ENCODE assay signal across 9 cellular contexts in genomic region chr7:108181073-108181985, GRCh38. TPM values are rescaled to one million over a fixed set of nuclear protein-coding genes. Genes with fewer than 3 reads are reported as not detected.
DNase-seq lines count a peak whose midpoint lies in the region; ATAC-seq and TF ChIP-seq lines count a peak whose summit lies in the region.
"Had no signal": no experiment of that assay in that cellular context is flagged by ENCODE, and none has a peak within 500 bp of the region (broad histone marks: within the 10 kb centered on the region; RNA-seq: fewer than 3 reads in every experiment).

No MANE protein-coding gene starts in this region.

- no peak overlapping the region for H3K4me3 Mint-ChIP-seq in HFFc6
- H3K4me3 Mint-ChIP-seq: T-helper 1 cell treated with Interleukin-12 subunit alpha and Interleukin-12 subunit beta and Interleukin-4 antibody, amounts not matched to agents 30 μg/mL and 1 μg/mL, for 36 hours had no signal

- peak overlapping the region; percentile 34 for H3K4me3 ChIP-seq in iPS-18a (ENCODE audit: low read length)

- H3K9ac ChIP-seq in iPS-18a (ENCODE audit: low read length), result peak overlapping the region; percentile 23

- no peaks in the 10 kb centered on the region for H3K36me3 ChIP-seq in iPS-18a (ENCODE audit: control insufficient read depth, low read depth, low read length)

- no peaks in the 10 kb centered on the region for H3K27me3 ChIP-seq in iPS-18a (ENCODE audit: control insufficient read depth, insufficient read depth, low read length)

- H3K4me1 Mint-ChIP-seq in HFFc6 (ENCODE audit: low read depth), result no peaks in the 10 kb centered on the region; the same call in 1 of the 2 replicates

- peak; percentile 95 for TF ChIP-seq CTCF in HFFc6 (IDR thresholded peaks at IDR 0.05)

- H3K4me1 ChIP-seq in iPS-18a (ENCODE audit: control insufficient read depth, low read depth, low read length), result peaks cover 18% of the 10 kb centered on the region

- DNase-seq in DMS53 treated with DMSO at 0.1 percent for 48 hours (lab: John Stamatoyannopoulos, UW; ENCODE audit: unreplicated experiment) (peak; percentile 60), HFFc6 (peak; percentile 34), NCI-H2171 treated with DMSO at 0.1 percent for 48 hours (lab: John Stamatoyannopoulos, UW) (peak; percentile 80), astrocyte of the hippocampus (ENCODE audit: low read depth, low spot score) (peak; percentile 79), superior temporal gyrus (ENCODE audit: extremely low spot score) (peak; percentile 92), posterior vena cava (ENCODE audit: low spot score) (no peak)

- H3K9me3 Mint-ChIP-seq in HFFc6, result no peaks in the 10 kb centered on the region
- H3K9me3 Mint-ChIP-seq: T-helper 1 cell treated with Interleukin-12 subunit alpha and Interleukin-12 subunit beta and Interleukin-4 antibody, amounts not matched to agents 30 μg/mL and 1 μg/mL, for 36 hours had no signal

- H3K27ac ChIP-seq in iPS-18a (ENCODE audit: low read length), result no peak overlapping the region

- intact Hi-C loops in posterior vena cava (cut with DNase I), result no loop called here

- H3K27ac Mint-ChIP-seq in HFFc6, result no peak overlapping the region
- H3K27ac Mint-ChIP-seq: T-helper 1 cell treated with Interleukin-12 subunit alpha and Interleukin-12 subunit beta and Interleukin-4 antibody, amounts not matched to agents 30 μg/mL and 1 μg/mL, for 36 hours had no signal

- no peaks in the 10 kb centered on the region; the same call in 1 of the 2 replicates for H3K27me3 Mint-ChIP-seq in HFFc6 (ENCODE audit: insufficient read depth)

- no peaks in the 10 kb centered on the region for H3K36me3 Mint-ChIP-seq in HFFc6 (ENCODE audit: low read depth)

- ATAC-seq in GM21381 (IDR thresholded peaks at IDR 0.05; ENCODE audit: unreplicated experiment), result no peak

- no peaks in the 10 kb centered on the region for H3K9me3 ChIP-seq in iPS-18a (ENCODE audit: control insufficient read depth, low read depth, low read length)

RNA-seq across cellular contexts. Expression of gene LAMB4, which starts 51.2 kb away (rescaled TPM):
- under 1 TPM in 2 of 6 experiments, not detected in 4; 0.16 to 0.24 TPM for total RNA-seq in HFFc6 (2021; fragmentation: NEBNext Ultra II Directional; extraction: Animal tissue kit (Norgen Biotek cat#: 25700))
- total RNA-seq in posterior vena cava, result under 1 TPM in 1 of 2 donors, not detected in 1; 0.37 TPM
